10 cellular contexts compared by ENCODE assay signal in the genomic region with DNA sequence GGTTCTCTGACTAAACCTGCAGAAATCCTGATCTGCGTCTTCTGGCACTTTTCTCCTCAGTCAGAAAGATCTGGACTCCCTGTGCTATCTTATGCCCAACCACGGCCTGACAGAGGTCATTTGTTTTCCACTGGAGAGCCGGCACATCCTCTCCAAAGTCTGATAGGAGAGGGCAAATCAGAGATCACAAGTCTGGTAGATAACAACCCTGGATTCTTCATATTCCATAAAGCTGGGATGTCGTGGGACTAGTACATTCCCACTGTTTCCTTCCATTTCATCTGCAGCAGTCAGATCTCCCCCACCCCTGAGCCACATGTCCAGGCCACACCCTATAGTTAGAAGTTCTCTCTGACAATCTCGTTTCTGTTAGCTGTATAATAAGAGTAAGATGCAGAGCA.
DNase-seq lines count a peak whose midpoint lies in the region; ATAC-seq and TF ChIP-seq lines count a peak whose summit lies in the region.
"Had no signal": no experiment of that assay in that cellular context is flagged by ENCODE, and none has a peak within 500 bp of the region (broad histone marks: within the 10 kb centered on the region; RNA-seq: fewer than 3 reads in every experiment).

No MANE protein-coding gene starts in this region.

- H3K9me3 Mint-ChIP-seq in activated T-helper 17 cell treated with anti-CD3 and anti-CD28 coated beads, Interleukin-2, amount 50 U/mL, for 72 hours = no peaks in the 10 kb centered on the region
- H3K9me3 Mint-ChIP-seq: activated CD4-positive, alpha-beta T cell treated with anti-CD3 and anti-CD28 coated beads, Interleukin-2, amount 10 ng/mL, durations not matched to agents 24 days and 14 days had no signal

- WGBS in testis, 2 donors = 49 to 52% methylated on average over 5 of the region's 5 CpGs

- DNase-seq in NCI-H2171 treated with DMSO at 0.1 percent for 48 hours (lab: John Stamatoyannopoulos, UW) (peak; percentile 18), NCI-H2171 (lab: John Stamatoyannopoulos, UW) (no peak), hippocampal formation (lab: John Stamatoyannopoulos, UW) (peak; percentile 14 to 19), testis (peak; percentile 32), NCI-H2029 treated with DMSO at 0.1 percent for 48 hours (lab: John Stamatoyannopoulos, UW) (no peak)
- no peak for DNase-seq in stimulated activated naive CD4-positive, alpha-beta T cell (lab: John Stamatoyannopoulos, UW)
- DNase-seq: activated CD4-positive, alpha-beta T cell treated with anti-CD3 and anti-CD28 coated beads, Interleukin-2, amount 10 ng/mL, durations not matched to agents 24 days and 14 days; activated naive CD4-positive, alpha-beta T cell treated with anti-CD3 and anti-CD28 coated beads, Interleukin-2, amount 50 U/mL, for 16 hours had no signal

- H3K9me3 ChIP-seq in testis = no peaks in the 10 kb centered on the region

- ATAC-seq in activated T-helper 17 cell treated with anti-CD3 and anti-CD28 coated beads, Interleukin-2, amount 50 U/mL, for 72 hours (replicated peaks) = no peak
- ATAC-seq in HG02840 (IDR thresholded peaks at IDR 0.05; ENCODE audit: low FRiP score, unreplicated experiment) = no peak

- H3K27me3 ChIP-seq in testis = no peaks in the 10 kb centered on the region

- no peak overlapping the region for H3K27ac ChIP-seq in testis

- no peaks in the 10 kb centered on the region for H3K36me3 ChIP-seq in testis (ENCODE audit: low read depth, missing control alignments)

- peak overlapping the region; percentile 2 for H3K27ac Mint-ChIP-seq in activated T-helper 17 cell treated with anti-CD3 and anti-CD28 coated beads, Interleukin-2, amount 50 U/mL, for 72 hours
- H3K27ac Mint-ChIP-seq: activated CD4-positive, alpha-beta T cell treated with anti-CD3 and anti-CD28 coated beads, Interleukin-2, amount 10 ng/mL, durations not matched to agents 24 days and 14 days had no signal

- no peaks in the 10 kb centered on the region for H3K4me1 ChIP-seq in testis

- no peak for TF ChIP-seq CTCF in testis (IDR thresholded peaks at IDR 0.05)

- TF ChIP-seq POLR2A in testis (IDR thresholded peaks at IDR 0.05) = no peak

- no peaks in the 10 kb centered on the region for H3K27me3 Mint-ChIP-seq in activated T-helper 17 cell treated with anti-CD3 and anti-CD28 coated beads, Interleukin-2, amount 50 U/mL, for 72 hours
- H3K27me3 Mint-ChIP-seq: activated CD4-positive, alpha-beta T cell treated with anti-CD3 and anti-CD28 coated beads, Interleukin-2, amount 10 ng/mL, durations not matched to agents 24 days and 14 days had no signal

- H3K4me1 Mint-ChIP-seq in activated T-helper 17 cell treated with anti-CD3 and anti-CD28 coated beads, Interleukin-2, amount 50 U/mL, for 72 hours = peaks cover 41% of the 10 kb centered on the region

- intact Hi-C loops in testis (cut with DNase I; ENCODE audit: low total_unique reads) = loop anchor here (5.0 kb wide), 1 partner anchor 294 kb away; no protein-coding TSS in a partner anchor

- no peak overlapping the region for H3K4me3 ChIP-seq in testis

- H3K4me3 Mint-ChIP-seq in activated T-helper 17 cell treated with anti-CD3 and anti-CD28 coated beads, Interleukin-2, amount 50 U/mL, for 72 hours = peak overlapping the region; percentile 31
- H3K4me3 Mint-ChIP-seq: activated CD4-positive, alpha-beta T cell treated with anti-CD3 and anti-CD28 coated beads, Interleukin-2, amount 10 ng/mL, durations not matched to agents 24 days and 14 days had no signal

- H3K36me3 Mint-ChIP-seq in activated T-helper 17 cell treated with anti-CD3 and anti-CD28 coated beads, Interleukin-2, amount 50 U/mL, for 72 hours (ENCODE audit: low read depth) = peaks cover 54% of the 10 kb centered on the region

Comparison
In these comparisons a context has a peak if more than half of its experiments do, and no peak if none do; other contexts are left out.
1. DNase-seq: peak in NCI-H2171 treated with DMSO at 0.1 percent for 48 hours (single experiment), hippocampal formation (2 of 2) and testis (single experiment); none in NCI-H2171 (single experiment), NCI-H2029 treated with DMSO at 0.1 percent for 48 hours (single experiment) and stimulated activated naive CD4-positive, alpha-beta T cell (0 of 6).